ENCODE assay signal across 14 cellular contexts in the genomic region with DNA sequence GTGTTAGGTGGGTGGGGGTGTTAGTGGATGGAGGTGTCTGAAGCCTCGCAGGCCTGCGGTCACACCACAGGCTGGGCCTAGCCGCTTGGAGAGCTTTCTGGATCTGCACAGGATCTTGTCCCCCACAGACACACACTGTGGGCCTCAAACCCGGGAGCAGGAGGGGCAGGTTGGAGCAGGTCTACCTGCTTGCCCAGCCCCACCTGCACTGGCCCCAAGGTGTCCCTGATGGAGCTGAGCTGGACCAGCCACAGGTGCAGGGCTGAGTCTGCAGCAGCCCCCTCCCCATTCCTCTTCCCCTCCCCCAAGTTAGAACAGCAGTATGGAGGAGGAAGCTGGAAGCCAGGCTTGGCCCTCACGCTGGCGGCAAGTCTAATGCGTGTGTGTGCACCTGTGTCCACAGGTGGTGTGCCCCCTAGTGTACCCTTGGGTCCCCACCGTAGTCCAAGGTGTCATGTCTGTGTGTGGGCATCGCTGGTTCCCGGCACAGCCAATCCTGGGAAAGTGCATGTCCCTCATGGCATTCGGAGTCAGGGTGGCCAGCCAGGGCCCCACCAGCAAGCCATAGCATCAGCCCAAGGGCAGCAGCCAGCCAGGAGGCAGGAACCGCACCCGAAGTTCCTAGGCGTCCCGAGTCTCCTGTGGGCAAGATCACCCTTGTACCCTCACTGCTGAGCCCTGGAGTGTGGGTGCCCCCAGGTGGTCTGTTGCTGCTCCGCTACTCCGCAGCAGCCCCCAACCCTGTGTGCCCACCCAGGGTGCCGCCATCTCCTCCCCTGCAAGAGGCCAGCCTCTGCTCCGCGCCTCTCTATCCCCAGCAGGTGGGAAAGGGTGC. TPM values are rescaled to one million over a fixed set of nuclear protein-coding genes. Genes with fewer than 3 reads are reported as not detected.
DNase-seq lines count a peak whose midpoint lies in the region; ATAC-seq and TF ChIP-seq lines count a peak whose summit lies in the region.
"Had no signal": no experiment of that assay in that cellular context is flagged by ENCODE, and none has a peak within 500 bp of the region (broad histone marks: within the 10 kb centered on the region; RNA-seq: fewer than 3 reads in every experiment).

No MANE protein-coding gene starts in this region.

- intact Hi-C loops in right cardiac atrium (cut with DNase I), result no loop called here
- intact Hi-C loops in left cardiac atrium (cut with DNase I), result no loop called here

- TF ChIP-seq CTCF in WERI-Rb-1 (IDR thresholded peaks at IDR 0.05; ENCODE audit: low read depth, low read length), result 0 out of 2 replicates have a peak, but pooled peaks have one; percentile 17

- WGBS in right cardiac atrium, result 92% methylated on average over 20 of the region's 20 CpGs

- no peaks in the 10 kb centered on the region for H3K27me3 ChIP-seq in right cardiac atrium (ENCODE audit: control insufficient read depth, insufficient read depth)
- H3K27me3 ChIP-seq in WERI-Rb-1 (ENCODE audit: insufficient read depth, low read depth, severe bottlenecking), result no peaks in the 10 kb centered on the region
- H3K27me3 ChIP-seq: hepatocyte had no signal

- H3K4me3 ChIP-seq in right cardiac atrium (ENCODE audit: low read length) (no peak overlapping the region), WERI-Rb-1 (ENCODE audit: low read depth, low read length) (no peak overlapping the region)
- H3K4me3 ChIP-seq: hepatocyte, lung had no signal

- peaks cover 8% of the 10 kb centered on the region for H3K36me3 ChIP-seq in WERI-Rb-1

- ATAC-seq in right cardiac atrium (no peak), left cardiac atrium (no peak), left lobe of liver (no peak), GM21447 (IDR thresholded peaks at IDR 0.05; ENCODE audit: unreplicated experiment) (no peak)
- ATAC-seq: Panc1 had no signal

- H3K9me3 ChIP-seq in right cardiac atrium (ENCODE audit: control insufficient read depth, low read length) (no peaks in the 10 kb centered on the region), WERI-Rb-1 (ENCODE audit: severe bottlenecking) (no peaks in the 10 kb centered on the region)

- no peak overlapping the region for H3K27ac ChIP-seq in right cardiac atrium (ENCODE audit: low read length)
- H3K27ac ChIP-seq in WERI-Rb-1, result no peak overlapping the region
- H3K27ac ChIP-seq: hepatocyte, parathyroid adenoma had no signal

- H3K4me1 ChIP-seq in right cardiac atrium (ENCODE audit: control insufficient read depth, insufficient read depth, low read length), result peaks cover 9% of the 10 kb centered on the region
- H3K4me1 ChIP-seq: parathyroid adenoma had no signal

- DNase-seq in right cardiac atrium (peak in 2 of 3 donors; percentile 14 to 60), left cardiac atrium (no peak), WERI-Rb-1 (no peak), left lobe of liver (ENCODE audit: low spot score) (peak; percentile 45), NCI-H345 treated with DMSO at 0.1 percent for 48 hours (lab: John Stamatoyannopoulos, UW; ENCODE audit: unreplicated experiment) (no peak), NCI-H524 (lab: John Stamatoyannopoulos, UW) (no peak)
- DNase-seq in activated effector memory CD4-positive, alpha-beta T cell treated with anti-CD3 and anti-CD28 coated beads, Interleukin-2, amount 50 U/mL, for 16 hours, result no peak
- DNase-seq: GOT3, NCI-H2171 had no signal

RNA-seq across cellular contexts. Expression of gene GATD1, which starts 2.0 kb away (rescaled TPM):
- 10 to 100 TPM; 30.0 to 34.5 (median 30.8) TPM for total RNA-seq in right cardiac atrium
- 26.7 TPM for polyA plus RNA-seq in right cardiac atrium
- 10 to 100 TPM; 29.8 to 43.5 TPM for total RNA-seq in left cardiac atrium
- 31.7 TPM for total RNA-seq in left lobe of liver

RNA-seq across cellular contexts. Expression of gene CEND1, which starts 10.6 kb away (rescaled TPM):
- under 1 TPM in 3 of 4 donors, not detected in 1; 0.15 to 0.37 (median 0.28) TPM for total RNA-seq in right cardiac atrium
- polyA plus RNA-seq in right cardiac atrium, result 0.59 TPM
- under 1 TPM in 1 of 2 donors, not detected in 1; 0.58 TPM for total RNA-seq in left cardiac atrium
- total RNA-seq in left lobe of liver, result 0.43 TPM
- total RNA-seq: hepatocyte had no signal
- polyA plus RNA-seq: hepatocyte had no signal

RNA-seq across cellular contexts. Expression of gene SLC25A22, which starts 18.7 kb away (rescaled TPM):
- total RNA-seq in right cardiac atrium (1 to 10 TPM; 3.8 to 9.0 (median 6.5) TPM), left cardiac atrium (10 to 100 TPM in 1 of 2 donors, 1 to 10 TPM in 1; 6.5 to 11.6 TPM), left lobe of liver (51.4 TPM)
- 4.1 TPM for polyA plus RNA-seq in right cardiac atrium

RNA-seq across cellular contexts. Expression of gene PIDD1, which starts 25.7 kb away (rescaled TPM):
- total RNA-seq in right cardiac atrium, result 1 to 10 TPM; 5.6 to 9.6 (median 8.9) TPM
- polyA plus RNA-seq in right cardiac atrium, result 10.4 TPM
- total RNA-seq in left cardiac atrium, result 1 to 10 TPM; 8.5 to 9.1 TPM
- 14.9 TPM for total RNA-seq in left lobe of liver

RNA-seq across cellular contexts. Expression of gene RPLP2, which starts 30.4 kb away (rescaled TPM):
- total RNA-seq in right cardiac atrium (1,000 to 10,000 TPM in 3 of 4 donors, 100 to 1,000 TPM in 1; 949 to 1,291 (median 1,094) TPM), left cardiac atrium (1,000 to 10,000 TPM; 1,371 to 1,375 TPM), left lobe of liver (511 TPM)
- polyA plus RNA-seq in right cardiac atrium, result 859 TPM

Comparison
In these comparisons a context has a peak if more than half of its experiments do, and no peak if none do; other contexts are left out.
1. DNase-seq: peak in right cardiac atrium (2 of 3) and left lobe of liver (single experiment); none in left cardiac atrium (single experiment), WERI-Rb-1 (single experiment), activated effector memory CD4-positive, alpha-beta T cell treated with anti-CD3 and anti-CD28 coated beads, Interleukin-2, amount 50 U/mL, for 16 hours (single experiment), NCI-H345 treated with DMSO at 0.1 percent for 48 hours (single experiment) and NCI-H524 (0 of 2).